ENCODE assay signal across 16 cellular contexts in genomic region chr18:11989966-11990380, GRCh38. TPM values are rescaled to one million over a fixed set of nuclear protein-coding genes. Genes with fewer than 3 reads are reported as not detected.
DNase-seq lines count a peak whose midpoint lies in the region; ATAC-seq and TF ChIP-seq lines count a peak whose summit lies in the region.
"Had no signal": no experiment of that assay in that cellular context is flagged by ENCODE, and none has a peak within 500 bp of the region (broad histone marks: within the 10 kb centered on the region; RNA-seq: fewer than 3 reads in every experiment).

No MANE protein-coding gene starts in this region.

- peaks cover 84% of the 10 kb centered on the region for H3K79me2 ChIP-seq in neural progenitor cell (ENCODE audit: low read depth)

- peak overlapping the region; percentile 69 for H3K4me3 Mint-ChIP-seq in neural progenitor cell
- H3K4me3 Mint-ChIP-seq: stimulated activated effector memory CD8-positive, alpha-beta T cell treated with anti-CD3 and anti-CD28 coated beads, Interleukin-12 subunit alpha, Interleukin-12 subunit beta, amount 100 ng/mL, for 72 hours had no signal

- no peaks in the 10 kb centered on the region for H3K27me3 ChIP-seq in neural progenitor cell
- H3K27me3 ChIP-seq: adrenal gland, gastroesophageal sphincter had no signal

- no peaks in the 10 kb centered on the region for H3K36me3 ChIP-seq in neural progenitor cell
- H3K36me3 ChIP-seq: adrenal gland, gastroesophageal sphincter had no signal

- H3K4me2 ChIP-seq in neural progenitor cell = peak overlapping the region; percentile 3

- peaks cover 57% of the 10 kb centered on the region for H3K4me1 Mint-ChIP-seq in neural progenitor cell

- H4K20me1 ChIP-seq in neural progenitor cell (ENCODE audit: low read depth) = peaks cover 92% of the 10 kb centered on the region

- H3K27me3 Mint-ChIP-seq in neural progenitor cell (ENCODE audit: insufficient read depth, low read depth) = peaks cover 5% of the 10 kb centered on the region

- H3K9me3 Mint-ChIP-seq in neural progenitor cell = no peaks in the 10 kb centered on the region
- H3K9me3 Mint-ChIP-seq: stimulated activated effector memory CD8-positive, alpha-beta T cell treated with anti-CD3 and anti-CD28 coated beads, Interleukin-12 subunit alpha, Interleukin-12 subunit beta, amount 100 ng/mL, for 72 hours had no signal

- no peak overlapping the region for H3K27ac Mint-ChIP-seq in neural progenitor cell
- H3K27ac Mint-ChIP-seq: stimulated activated effector memory CD8-positive, alpha-beta T cell treated with anti-CD3 and anti-CD28 coated beads, Interleukin-12 subunit alpha, Interleukin-12 subunit beta, amount 100 ng/mL, for 72 hours had no signal

- peaks cover 4% of the 10 kb centered on the region for H3F3A ChIP-seq in neural progenitor cell (ENCODE audit: low read depth)

- no peak overlapping the region for H3K9ac ChIP-seq in neural progenitor cell

- H3K27ac ChIP-seq in C4-2B (peak overlapping the region; percentile 46), neural progenitor cell (no peak overlapping the region)
- H3K27ac ChIP-seq: adrenal gland, dorsolateral prefrontal cortex had no signal

- ATAC-seq in HG02938 (IDR thresholded peaks at IDR 0.05; ENCODE audit: unreplicated experiment) = no peak
- ATAC-seq: gastroesophageal sphincter; stimulated activated effector memory CD8-positive, alpha-beta T cell treated with anti-CD3 and anti-CD28 coated beads, Interleukin-12 subunit alpha, Interleukin-12 subunit beta, amount 100 ng/mL, for 72 hours had no signal

- no peak overlapping the region for H2AFZ ChIP-seq in neural progenitor cell (replicated peaks)

- peak; percentile 89 for DNase-seq in NCI-H2196 (lab: John Stamatoyannopoulos, UW; ENCODE audit: unreplicated experiment)
- peak; percentile 38 for DNase-seq in glomerular visceral epithelial cell (ENCODE audit: extremely low spot score)
- DNase-seq in neural progenitor cell (ENCODE audit: low spot score) = peak; percentile 20
- DNase-seq in RKO (ENCODE audit: low spot score) = no peak
- DNase-seq in NK-92 (lab: John Stamatoyannopoulos, UW; ENCODE audit: unreplicated experiment) = no peak
- no peak for DNase-seq in NCI-H1105 (lab: John Stamatoyannopoulos, UW)
- DNase-seq: GDM1; NCI-H1105 treated with DMSO at 0.1 percent for 48 hours; occipital lobe; stimulated activated CD4-positive, alpha-beta T cell treated with anti-CD3 and anti-CD28 coated beads, Interleukin-2, amount 100 ng/mL, for 48 hours had no signal

- TF ChIP-seq CTCF in C4-2B (conservative IDR thresholded peaks at IDR 0.05) (no peak), neural progenitor cell (IDR thresholded peaks at IDR 0.05) (no peak)

- no peak overlapping the region for H3K4me3 ChIP-seq in neural progenitor cell
- H3K4me3 ChIP-seq: adrenal gland, dorsolateral prefrontal cortex, gastroesophageal sphincter had no signal

- H3K9me3 ChIP-seq in neural progenitor cell (ENCODE audit: low read depth) = no peaks in the 10 kb centered on the region
- H3K9me3 ChIP-seq: adrenal gland, gastroesophageal sphincter had no signal

- peaks cover 8% of the 10 kb centered on the region for H3K36me3 Mint-ChIP-seq in neural progenitor cell
- H3K36me3 Mint-ChIP-seq: stimulated activated effector memory CD8-positive, alpha-beta T cell treated with anti-CD3 and anti-CD28 coated beads, Interleukin-12 subunit alpha, Interleukin-12 subunit beta, amount 100 ng/mL, for 72 hours had no signal

- H3K4me1 ChIP-seq in neural progenitor cell = peaks cover 25% of the 10 kb centered on the region
- H3K4me1 ChIP-seq: adrenal gland had no signal

RNA-seq across cellular contexts. Expression of gene IMPA2, which starts 8.7 kb away (rescaled TPM):
- total RNA-seq in neural progenitor cell (ENCODE audit: low replicate concordance) = 41.9 and 85.3 TPM in 2 replicates

Comparison
In these comparisons a context has a peak if more than half of its experiments do, and no peak if none do; other contexts are left out.
1. DNase-seq: peak in NCI-H2196 (single experiment), glomerular visceral epithelial cell (single experiment) and neural progenitor cell (single experiment); none in RKO (single experiment), NK-92 (single experiment) and NCI-H1105 (single experiment).